ENCODE assay signal across 9 cellular contexts in the genomic region with DNA sequence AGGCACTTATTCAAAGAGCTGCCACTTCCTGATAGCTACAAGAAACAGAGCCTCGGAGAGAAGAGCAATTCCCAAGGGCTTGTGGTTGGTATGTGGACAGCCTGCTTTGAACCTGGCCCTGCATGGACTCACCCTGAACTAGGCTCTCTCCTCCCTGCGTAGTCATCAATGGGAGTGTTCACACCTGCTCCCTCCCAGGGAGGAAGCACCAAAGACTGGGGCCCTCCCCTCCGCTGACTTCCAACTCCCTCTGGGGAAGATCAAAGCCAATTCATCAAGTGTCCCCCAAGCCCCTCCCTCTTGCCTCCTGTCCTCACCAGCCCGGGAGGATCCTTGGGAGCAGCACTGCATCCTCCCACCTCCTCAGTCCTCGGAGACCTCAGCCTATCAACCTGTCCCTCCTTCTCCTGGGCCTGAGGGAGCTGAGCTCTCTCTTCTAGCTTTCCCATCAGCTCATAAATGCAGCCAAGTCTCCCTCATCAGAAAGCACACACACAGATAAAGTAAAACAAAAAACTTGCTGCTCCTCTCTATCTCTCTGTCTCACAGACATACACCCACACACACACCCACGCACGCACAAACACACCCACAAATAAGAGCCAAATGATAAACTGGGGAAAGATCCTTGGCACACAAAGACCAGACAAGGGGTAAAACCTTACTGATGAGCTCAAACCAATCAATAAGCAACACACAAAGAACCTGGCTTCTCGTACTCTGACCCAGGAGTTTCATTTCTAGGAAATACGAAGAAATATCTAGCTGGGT. TPM values are rescaled to one million over a fixed set of nuclear protein-coding genes. Genes with fewer than 3 reads are reported as not detected.
DNase-seq lines count a peak whose midpoint lies in the region; ATAC-seq and TF ChIP-seq lines count a peak whose summit lies in the region.
"Had no signal": no experiment of that assay in that cellular context is flagged by ENCODE, and none has a peak within 500 bp of the region (broad histone marks: within the 10 kb centered on the region; RNA-seq: fewer than 3 reads in every experiment).

No MANE protein-coding gene starts in this region.

- POLR2A ChIA-PET in MCF 10A (lab: Yijun Ruan, JAX): interaction anchor here (0.9 kb wide), 1 partner anchor 103 kb away, joined by 3 read pairs; the partner anchor contains the start of gene POLDIP3
- POLR2A ChIA-PET in CD4-positive, alpha-beta T cell (lab: Charles Lee): no interaction called here

- 35 to 55% methylated on average over 4 to 8 of the region's 9 CpGs for WGBS in gastroesophageal sphincter (ENCODE audit: low coverage in 1 of 2), 2 donors

- H3K27me3 Mint-ChIP-seq in MCF 10A (ENCODE audit: insufficient read depth, unreplicated experiment) (no peaks in the 10 kb centered on the region), type B pancreatic cell (peaks cover 44% of the 10 kb centered on the region)
- H3K27me3 Mint-ChIP-seq in CD4-positive, alpha-beta T cell: peaks cover 71% of the 10 kb centered on the region

- H3K27ac ChIP-seq in breast epithelium (peak overlapping the region in 1 of 2 donors; percentile 35), gastroesophageal sphincter (peak overlapping the region; percentile 36 to 99 (median 86))
- H3K27ac ChIP-seq in CD4-positive, alpha-beta T cell (ENCODE audit: low read depth, low read length): no peak overlapping the region

- H3K27me3 ChIP-seq in breast epithelium: peaks cover 0 to 5% of the 10 kb centered on the region in 2 donors
- no peaks in the 10 kb centered on the region for H3K27me3 ChIP-seq in gastroesophageal sphincter
- H3K27me3 ChIP-seq in CD4-positive, alpha-beta T cell (ENCODE audit: control insufficient read depth, insufficient read depth, low read length): peaks cover 54% of the 10 kb centered on the region

- BruUV-seq in MCF 10A (replicated peaks; lab: Mats Ljungman, UMichigan): no TSS peak

- H3K4me1 ChIP-seq in breast epithelium (peaks cover 4 to 6% of the 10 kb centered on the region in 2 donors), gastroesophageal sphincter (peaks cover 0 to 83% (median 30%) of the 10 kb centered on the region in 3 donors)

- TF ChIP-seq CTCF in MCF 10A (IDR thresholded peaks at IDR 0.05; ENCODE audit: unreplicated experiment) (no peak), breast epithelium (IDR thresholded peaks at IDR 0.05) (no peak), gastroesophageal sphincter (IDR thresholded peaks at IDR 0.05) (no peak), type B pancreatic cell (conservative IDR thresholded peaks at IDR 0.05) (no peak)
- no peak for TF ChIP-seq CTCF in CD4-positive, alpha-beta T cell (IDR thresholded peaks at IDR 0.05)

- H3K9me3 ChIP-seq in breast epithelium (no peaks in the 10 kb centered on the region), gastroesophageal sphincter (no peaks in the 10 kb centered on the region)
- no peaks in the 10 kb centered on the region for H3K9me3 ChIP-seq in CD4-positive, alpha-beta T cell (ENCODE audit: control insufficient read depth, low read length)

- H3K36me3 Mint-ChIP-seq in MCF 10A (ENCODE audit: insufficient read depth, unreplicated experiment) (peaks cover 9% of the 10 kb centered on the region), type B pancreatic cell (peaks cover 9% of the 10 kb centered on the region)
- no peaks in the 10 kb centered on the region for H3K36me3 Mint-ChIP-seq in CD4-positive, alpha-beta T cell (ENCODE audit: low read depth)

- ATAC-seq in gastroesophageal sphincter: no peak
- no peak for ATAC-seq in GM21360 (IDR thresholded peaks at IDR 0.05; ENCODE audit: unreplicated experiment)
- ATAC-seq in CD4-positive, alpha-beta T cell (ENCODE audit: poor library complexity): no peak
- no peak for ATAC-seq in HG03039 (IDR thresholded peaks at IDR 0.05; ENCODE audit: unreplicated experiment)

- no peak for TF ChIP-seq EP300 in gastroesophageal sphincter (IDR thresholded peaks at IDR 0.05)

- H3K4me1 Mint-ChIP-seq in MCF 10A (ENCODE audit: insufficient read depth, unreplicated experiment) (peaks cover 24% of the 10 kb centered on the region), type B pancreatic cell (ENCODE audit: unreplicated experiment) (peaks cover 23% of the 10 kb centered on the region)
- H3K4me1 Mint-ChIP-seq in CD4-positive, alpha-beta T cell (ENCODE audit: low read depth): peaks cover 16% of the 10 kb centered on the region

- H3K4me3 Mint-ChIP-seq in MCF 10A (ENCODE audit: unreplicated experiment) (peak overlapping the region; percentile 13), type B pancreatic cell (peak overlapping the region; percentile 62)
- H3K4me3 Mint-ChIP-seq in CD4-positive, alpha-beta T cell: no peak overlapping the region

- CTCF ChIA-PET in MCF 10A (lab: Yijun Ruan, JAX): interaction anchor here (0.6 to 1.2 kb wide), 2 partner anchors 103 to 660 kb away, joined by 3 to 6 read pairs; no protein-coding TSS in a partner anchor
- CTCF ChIA-PET in CD4-positive, alpha-beta T cell (lab: Charles Lee): no interaction called here

- DNase-seq in MCF 10A (ENCODE audit: unreplicated experiment): peak; percentile 42
- no peak for DNase-seq in breast epithelium (ENCODE audit: low spot score in 2 of 2)
- DNase-seq in NCI-H2227 (lab: John Stamatoyannopoulos, UW; ENCODE audit: unreplicated experiment): peak; percentile 35
- DNase-seq in type B pancreatic cell (ENCODE audit: extremely low spot score, unreplicated experiment): no peak
- no peak for DNase-seq in CD4-positive, alpha-beta T cell
- DNase-seq: activated CD4-positive, CD25-positive, alpha-beta regulatory T cell had no signal

- TF ChIP-seq POLR2A in breast epithelium (IDR thresholded peaks at IDR 0.05) (no peak), gastroesophageal sphincter (IDR thresholded peaks at IDR 0.05) (no peak)

- intact Hi-C loops in MCF 10A (cut with micrococcal nuclease) (no loop called here), breast epithelium (cut with DNase I; ENCODE audit: low total_unique reads) (no loop called here)
- intact Hi-C loops in CD4-positive, alpha-beta T cell (cut with DNase I, micrococcal nuclease): no loop called here

- peak overlapping the region; percentile 39 for H3K27ac Mint-ChIP-seq in MCF 10A (ENCODE audit: low read depth, unreplicated experiment)
- peak overlapping the region; percentile 91 for H3K27ac Mint-ChIP-seq in type B pancreatic cell
- no peak overlapping the region for H3K27ac Mint-ChIP-seq in CD4-positive, alpha-beta T cell

- no peaks in the 10 kb centered on the region for H3K9me3 Mint-ChIP-seq in MCF 10A (ENCODE audit: unreplicated experiment)
- H3K9me3 Mint-ChIP-seq in type B pancreatic cell: no peaks in the 10 kb centered on the region
- H3K9me3 Mint-ChIP-seq in CD4-positive, alpha-beta T cell: no peaks in the 10 kb centered on the region

- H3K4me3 ChIP-seq in breast epithelium (no peak overlapping the region), gastroesophageal sphincter (peak overlapping the region in 1 of 2 donors; percentile 99)

- no peaks in the 10 kb centered on the region for H3K36me3 ChIP-seq in breast epithelium
- peaks cover 0 to 8% of the 10 kb centered on the region in 2 donors for H3K36me3 ChIP-seq in gastroesophageal sphincter

RNA-seq across cellular contexts. Expression of gene A4GALT, which starts 3.3 kb away (rescaled TPM):
- 8.7 and 12.3 TPM in 2 replicates for total RNA-seq in MCF 10A (2022)
- total RNA-seq in breast epithelium: 10 to 100 TPM in 2 of 3 donors, 1 to 10 TPM in 1; 6.6 to 32.8 (median 22.9) TPM
- total RNA-seq in gastroesophageal sphincter: 10 to 100 TPM; 36.9 to 70.9 (median 55.3) TPM
- 20.2 and 76.3 TPM in 2 replicates for total RNA-seq in type B pancreatic cell (ENCODE audit: low replicate concordance)
- not detected for total RNA-seq in CD4-positive, alpha-beta T cell

Comparison
In these comparisons a context has a peak if more than half of its experiments do, and no peak if none do; other contexts are left out.
1. DNase-seq: peak in MCF 10A (single experiment) and NCI-H2227 (single experiment); none in breast epithelium (0 of 2), type B pancreatic cell (single experiment) and CD4-positive, alpha-beta T cell (0 of 10).